30 cellular contexts compared by ENCODE assay signal in the genomic region with DNA sequence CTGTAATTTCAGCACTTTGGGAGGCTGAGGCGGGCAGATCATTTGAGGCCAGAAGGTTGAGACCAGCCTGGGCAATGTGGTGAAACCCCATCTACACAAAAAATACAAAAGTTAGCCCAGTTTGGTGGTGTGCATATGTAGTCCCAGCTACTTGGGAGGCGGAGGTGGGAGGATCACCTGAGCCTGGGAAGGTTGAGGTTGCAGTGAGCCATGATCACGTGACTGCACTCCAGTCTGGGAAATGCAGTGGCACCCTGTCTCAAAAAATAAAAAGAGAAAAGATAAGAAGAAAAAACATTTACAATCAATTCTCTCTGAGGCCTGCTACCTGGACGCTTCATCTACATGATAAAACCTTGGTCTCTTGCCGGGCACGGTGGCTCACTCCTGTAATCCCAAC. TPM values are rescaled to one million over a fixed set of nuclear protein-coding genes. Genes with fewer than 3 reads are reported as not detected.
"Had no signal": no experiment of that assay in that cellular context is flagged by ENCODE, and none has a peak within 500 bp of the region (broad histone marks: within the 10 kb centered on the region; RNA-seq: fewer than 3 reads in every experiment).

No MANE protein-coding gene starts in this region.

- H3K4me1 ChIP-seq: ascending aorta, body of pancreas had no signal

- H3K9me3 Mint-ChIP-seq: activated naive CD4-positive, alpha-beta T cell treated with anti-CD3 and anti-CD28 coated beads, Interleukin-2, amount 50 U/mL, for 72 hours; activated naive CD8-positive, alpha-beta T cell treated with anti-CD3 and anti-CD28 coated beads, Interleukin-2, amount 50 U/mL, for 24 hours; activated T-cell treated with anti-CD3 and anti-CD28 coated beads, Interleukin-2, amount 50 U/mL, for 24 hours; activated T-helper 1 cell treated with anti-CD3 and anti-CD28 coated beads, Interleukin-12 subunit alpha, Interleukin-12 subunit beta, Interleukin-2, Interleukin-4 antibody, amounts not matched to agents 30 ng/mL and 10 ng/mL and 1 ng/mL, durations not matched to agents 14 hours and 24 hours and 36 hours had no signal

- H3K4me1 Mint-ChIP-seq: activated naive CD8-positive, alpha-beta T cell treated with anti-CD3 and anti-CD28 coated beads, Interleukin-2, amount 50 U/mL, for 24 hours had no signal

- H3K4me3 Mint-ChIP-seq: activated CD8-positive, alpha-beta memory T cell treated with anti-CD3 and anti-CD28 coated beads, Interleukin-2, amount 10 ng/mL, durations not matched to agents 7 days and 5 days; activated naive CD8-positive, alpha-beta T cell treated with anti-CD3 and anti-CD28 coated beads, Interleukin-2, amount 50 U/mL, for 24 hours; activated T-cell treated with anti-CD3 and anti-CD28 coated beads, Interleukin-2, amount 50 U/mL, for 24 hours; activated T-helper 1 cell treated with anti-CD3 and anti-CD28 coated beads, Interleukin-12 subunit alpha, Interleukin-12 subunit beta, Interleukin-2, Interleukin-4 antibody, amounts not matched to agents 30 ng/mL and 10 ng/mL and 1 ng/mL, durations not matched to agents 14 hours and 24 hours and 36 hours had no signal

- ATAC-seq: activated CD8-positive, alpha-beta memory T cell treated with anti-CD3 and anti-CD28 coated beads, Interleukin-2, amount 10 ng/mL, durations not matched to agents 7 days and 5 days; activated naive CD4-positive, alpha-beta T cell treated with anti-CD3 and anti-CD28 coated beads, Interleukin-2, amount 50 U/mL, for 72 hours; activated naive CD8-positive, alpha-beta T cell treated with anti-CD3 and anti-CD28 coated beads, Interleukin-2, amount 50 U/mL, for 24 hours; body of pancreas had no signal

- H3K27me3 ChIP-seq: ascending aorta, body of pancreas had no signal

- H3K36me3 Mint-ChIP-seq: activated CD8-positive, alpha-beta memory T cell treated with anti-CD3 and anti-CD28 coated beads, Interleukin-2, amount 10 ng/mL, durations not matched to agents 7 days and 5 days; activated naive CD4-positive, alpha-beta T cell treated with anti-CD3 and anti-CD28 coated beads, Interleukin-2, amount 50 U/mL, for 72 hours had no signal

- H3K27me3 Mint-ChIP-seq: activated CD8-positive, alpha-beta memory T cell treated with anti-CD3 and anti-CD28 coated beads, Interleukin-2, amount 10 ng/mL, durations not matched to agents 7 days and 5 days; activated naive CD8-positive, alpha-beta T cell treated with anti-CD3 and anti-CD28 coated beads, Interleukin-2, amount 50 U/mL, for 24 hours; activated T-cell treated with anti-CD3 and anti-CD28 coated beads, Interleukin-2, amount 50 U/mL, for 24 hours had no signal

- H3K36me3 ChIP-seq: ascending aorta, WERI-Rb-1 had no signal

- H3K9me3 ChIP-seq: ascending aorta, body of pancreas had no signal

- H3K27ac ChIP-seq: ascending aorta, body of pancreas, SK-N-MC, WERI-Rb-1 had no signal

- H3K4me3 ChIP-seq: ascending aorta, body of pancreas, SK-N-MC had no signal

- H3K27ac Mint-ChIP-seq: activated CD8-positive, alpha-beta memory T cell treated with anti-CD3 and anti-CD28 coated beads, Interleukin-2, amount 10 ng/mL, durations not matched to agents 7 days and 5 days; activated naive CD4-positive, alpha-beta T cell treated with anti-CD3 and anti-CD28 coated beads, Interleukin-2, amount 50 U/mL, for 72 hours; activated naive CD8-positive, alpha-beta T cell treated with anti-CD3 and anti-CD28 coated beads, Interleukin-2, amount 50 U/mL, for 24 hours; activated T-cell treated with anti-CD3 and anti-CD28 coated beads, Interleukin-2, amount 50 U/mL, for 24 hours; activated T-helper 1 cell treated with anti-CD3 and anti-CD28 coated beads, Interleukin-12 subunit alpha, Interleukin-12 subunit beta, Interleukin-2, Interleukin-4 antibody, amounts not matched to agents 30 ng/mL and 10 ng/mL and 1 ng/mL, durations not matched to agents 14 hours and 24 hours and 36 hours had no signal

- DNase-seq: activated CD4-positive, alpha-beta T cell treated with anti-CD3 and anti-CD28 coated beads for 48 hours; activated CD4-positive, alpha-beta T cell treated with anti-CD3 and anti-CD28 coated beads, Interleukin-2, amount 50 U/mL, for 4 hours; activated CD4-positive, CD25-positive, alpha-beta regulatory T cell treated with anti-CD3 and anti-CD28 coated beads, Interleukin-2, amount 50 U/mL, for 72 hours; activated CD8-positive, alpha-beta memory T cell treated with anti-CD3 and anti-CD28 coated beads, Interleukin-2, amount 10 ng/mL, durations not matched to agents 7 days and 5 days; activated effector memory CD4-positive, alpha-beta T cell treated with anti-CD3 and anti-CD28 coated beads, Interleukin-2, amount 50 U/mL, for 16 hours; activated naive CD4-positive, alpha-beta T cell treated with Interleukin-2 at 50 U/mL for 16 hours; activated naive CD8-positive, alpha-beta T cell treated with anti-CD3 and anti-CD28 coated beads, Interleukin-2, amount 50 U/mL, for 24 hours; activated T-cell treated with anti-CD3 and anti-CD28 coated beads, Interleukin-2, amount 50 U/mL, for 24 hours; amniotic stem cell; body of pancreas; central memory CD4-positive, alpha-beta T cell; Kasumi-1; NCI-H1048; NCI-H1417; NCI-H1930; NCI-H2171 treated with DMSO at 0.1 percent for 48 hours; NCI-H226; NCI-H526 treated with DMSO at 0.1 percent for 48 hours; NCI-H82; T-helper 1 cell; WERI-Rb-1 had no signal

RNA-seq across cellular contexts. Expression of a gene that starts 13.7 kb away (rescaled TPM):
- total RNA-seq: activated T-helper 1 cell treated with anti-CD3 and anti-CD28 coated beads, Interleukin-12 subunit alpha, Interleukin-12 subunit beta, Interleukin-2, Interleukin-4 antibody, amounts not matched to agents 30 ng/mL and 10 ng/mL and 1 ng/mL, durations not matched to agents 14 hours and 24 hours and 36 hours; ascending aorta; bronchial epithelial cell; M059J; NCI-H460; OCI-LY7; RPMI7951 had no signal

RNA-seq across cellular contexts. Expression of a gene that starts 50.1 kb away (rescaled TPM):
- total RNA-seq: activated CD8-positive, alpha-beta memory T cell treated with anti-CD3 and anti-CD28 coated beads, Interleukin-2, amount 10 ng/mL, durations not matched to agents 7 days and 5 days; activated T-helper 1 cell treated with anti-CD3 and anti-CD28 coated beads, Interleukin-12 subunit alpha, Interleukin-12 subunit beta, Interleukin-2, Interleukin-4 antibody, amounts not matched to agents 30 ng/mL and 10 ng/mL and 1 ng/mL, durations not matched to agents 14 hours and 24 hours and 36 hours; ascending aorta; M059J; NCI-H460; OCI-LY7 had no signal
